1 cellular context compared by ENCODE assay signal in genomic region chr10:97640174-97640867, GRCh38.
TF ChIP-seq lines count a peak whose summit lies in the region.

TSS of gene PI4K2A (plus strand) at chr10:97640671. CDS start at chr10:97640743, 72 bp downstream.

TF ChIP-seq in A549, 52 proteins besides CTCF, POLR2A, EP300 and RAD21 (continued from another document):
- TF ChIP-seq ELK1 (IDR thresholded peaks at IDR 0.05; ENCODE audit: low read depth, low read length) (no peak), SREBF2 (IDR thresholded peaks at IDR 0.05) (no peak), FOSL2 (IDR thresholded peaks at IDR 0.05) (no peak), FOSL2 (CRISPR knock-in tag; IDR thresholded peaks at IDR 0.05) (no peak), USF2 (IDR thresholded peaks at IDR 0.05) (peak; percentile 42), ZFP36 (IDR thresholded peaks at IDR 0.05; ENCODE audit: borderline replicate concordance, partially characterized antibody) (no peak), CBX8 (IDR thresholded peaks at IDR 0.05) (no peak), CHD4 (IDR thresholded peaks at IDR 0.05; ENCODE audit: borderline replicate concordance) (no peak), EHMT2 (IDR thresholded peaks at IDR 0.05; ENCODE audit: low read depth) (no peak), JUN (IDR thresholded peaks at IDR 0.05) (no peak; a peak in 1 of 5 replicates), KDM1A (IDR thresholded peaks at IDR 0.05; ENCODE audit: low read depth) (no peak), SMC3 (IDR thresholded peaks at IDR 0.05) (no peak), NFE2L2 (conservative IDR thresholded peaks at IDR 0.05; ENCODE audit: low read length) (no peak), BCL3 (IDR thresholded peaks at IDR 0.05) (0 out of 3 replicates have a peak, but pooled peaks have one; percentile 30), HDAC2 (IDR thresholded peaks at IDR 0.05) (peak; percentile 19; the same call in 1 of the 2 replicates), ZSCAN20 (CRISPR knock-in tag; IDR thresholded peaks at IDR 0.05) (no peak), KDM5A (IDR thresholded peaks at IDR 0.05) (no peak), BHLHE40 (IDR thresholded peaks at IDR 0.05; ENCODE audit: low read depth, low read length) (no peak), POLR2AphosphoS2 (conservative IDR thresholded peaks at IDR 0.05; ENCODE audit: low read length) (no peak)
- TF ChIP-seq, protein P1, sequence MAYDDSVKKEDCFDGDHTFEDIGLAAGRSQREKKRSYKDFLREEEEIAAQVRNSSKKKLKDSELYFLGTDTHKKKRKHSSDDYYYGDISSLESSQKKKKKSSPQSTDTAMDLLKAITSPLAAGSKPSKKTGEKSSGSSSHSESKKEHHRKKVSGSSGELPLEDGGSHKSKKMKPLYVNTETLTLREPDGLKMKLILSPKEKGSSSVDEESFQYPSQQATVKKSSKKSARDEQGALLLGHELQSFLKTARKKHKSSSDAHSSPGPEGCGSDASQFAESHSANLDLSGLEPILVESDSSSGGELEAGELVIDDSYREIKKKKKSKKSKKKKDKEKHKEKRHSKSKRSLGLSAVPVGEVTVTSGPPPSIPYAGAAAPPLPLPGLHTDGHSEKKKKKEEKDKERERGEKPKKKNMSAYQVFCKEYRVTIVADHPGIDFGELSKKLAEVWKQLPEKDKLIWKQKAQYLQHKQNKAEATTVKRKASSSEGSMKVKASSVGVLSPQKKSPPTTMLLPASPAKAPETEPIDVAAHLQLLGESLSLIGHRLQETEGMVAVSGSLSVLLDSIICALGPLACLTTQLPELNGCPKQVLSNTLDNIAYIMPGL (CRISPR knock-in tag; IDR thresholded peaks at IDR 0.05; ENCODE audit: borderline replicate concordance): no peak
- TF ChIP-seq, protein P2, sequence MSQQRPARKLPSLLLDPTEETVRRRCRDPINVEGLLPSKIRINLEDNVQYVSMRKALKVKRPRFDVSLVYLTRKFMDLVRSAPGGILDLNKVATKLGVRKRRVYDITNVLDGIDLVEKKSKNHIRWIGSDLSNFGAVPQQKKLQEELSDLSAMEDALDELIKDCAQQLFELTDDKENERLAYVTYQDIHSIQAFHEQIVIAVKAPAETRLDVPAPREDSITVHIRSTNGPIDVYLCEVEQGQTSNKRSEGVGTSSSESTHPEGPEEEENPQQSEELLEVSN (IDR thresholded peaks at IDR 0.05; ENCODE audit: borderline replicate concordance, low read depth): peak; percentile 70; the same call in 1 of the 2 replicates
